ENCODE assay signal across 15 cellular contexts in the genomic region with DNA sequence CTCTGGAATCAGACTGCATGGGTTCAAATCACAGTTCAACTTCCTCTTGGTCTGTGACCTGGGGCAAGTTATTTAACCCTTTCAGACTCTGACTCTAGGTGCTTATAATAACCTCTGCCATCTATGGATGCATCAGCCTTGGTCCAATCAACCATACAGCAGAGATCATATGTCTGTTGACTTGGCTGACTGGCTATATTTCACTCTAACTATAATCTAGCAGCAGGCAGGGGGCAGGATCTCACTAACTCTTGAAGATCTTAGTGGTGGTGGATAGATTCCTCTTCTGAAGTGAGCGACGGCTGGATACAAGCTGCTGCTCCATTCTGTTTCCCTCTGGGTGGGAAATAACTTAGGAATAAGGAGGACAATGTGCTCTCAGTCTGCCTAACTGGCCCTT.
DNase-seq lines count a peak whose midpoint lies in the region; ATAC-seq and TF ChIP-seq lines count a peak whose summit lies in the region.
"Had no signal": no experiment of that assay in that cellular context is flagged by ENCODE, and none has a peak within 500 bp of the region (broad histone marks: within the 10 kb centered on the region; RNA-seq: fewer than 3 reads in every experiment).

No MANE protein-coding gene starts in this region.

- no peaks in the 10 kb centered on the region for H3K27me3 ChIP-seq in A673 (replicated peaks; ENCODE audit: insufficient read depth, low read depth, low read length, poor library complexity)
- no peaks in the 10 kb centered on the region for H3K27me3 ChIP-seq in HCT116 (ENCODE audit: insufficient read depth, low read length)

- no peak for TF ChIP-seq RAD21 in HCT116 (IDR thresholded peaks at IDR 0.05; ENCODE audit: low read depth)

- no peaks in the 10 kb centered on the region for H3K79me2 ChIP-seq in HCT116 (ENCODE audit: insufficient read depth, low read length)

- 0 out of 2 replicates have a peak, but pooled peaks have one; percentile 13 for TF ChIP-seq CTCF in A673 (conservative IDR thresholded peaks at IDR 0.05; ENCODE audit: low read depth, low read length)
- no peak for TF ChIP-seq CTCF in HCT116 (IDR thresholded peaks at IDR 0.05 in 2 of 3, conservative IDR thresholded peaks at IDR 0.05 in 1 of 3; ENCODE audit: borderline replicate concordance in 1 of 3, insufficient read depth in 1 of 3, low read depth in 2 of 3, low read length in 2 of 3)
- TF ChIP-seq CTCF in GM10266 (IDR thresholded peaks at IDR 0.05; ENCODE audit: control insufficient read depth, insufficient read depth, low read depth, missing control alignments): no peak

- H4K20me1 ChIP-seq in HCT116 (ENCODE audit: insufficient read depth): no peaks in the 10 kb centered on the region

- H3K27ac ChIP-seq in A673 (ENCODE audit: low read depth, low read length, poor library complexity, severe bottlenecking) (no peak overlapping the region), HCT116 (ENCODE audit: low read depth, low read length) (no peak overlapping the region)

- H3K9me2 ChIP-seq in HCT116 (ENCODE audit: insufficient read depth): no peaks in the 10 kb centered on the region

- H3K9me3 ChIP-seq in A673 (ENCODE audit: low read depth, low read length, poor library complexity, severe bottlenecking) (no peaks in the 10 kb centered on the region), HCT116 (ENCODE audit: control insufficient read depth in 1 of 2, insufficient read depth in 1 of 2, low read depth in 1 of 2, low read length in 2 of 2) (no peaks in the 10 kb centered on the region)
- H3K9me3 ChIP-seq: HAP-1 had no signal

- POLR2A ChIA-PET in A673 (lab: Charles Lee; ENCODE audit: low non-redundant PET): no interaction called here
- POLR2A ChIA-PET in HCT116 (lab: Charles Lee): interaction anchor here (2.1 kb wide), 1 partner anchor 18 kb away, joined by 6 read pairs; no protein-coding TSS in a partner anchor

- no peak overlapping the region for H3K4me2 ChIP-seq in HCT116 (ENCODE audit: low read length)

- TF ChIP-seq POLR2A in HCT116 (IDR thresholded peaks at IDR 0.05; ENCODE audit: borderline replicate concordance, extremely low read depth, insufficient read depth, insufficient read length): no peak

- H2AFZ ChIP-seq in HCT116 (ENCODE audit: low read depth, low read length, poor library complexity, severe bottlenecking): no peak overlapping the region

- CTCF ChIA-PET in A673 (lab: Charles Lee): interaction anchor here (0.5 to 1.3 kb wide), 3 partner anchors 13 to 76 kb away, joined by 3 to 6 read pairs (median 3); no protein-coding TSS in a partner anchor
- CTCF ChIA-PET in HCT116 (lab: Charles Lee): interaction anchor here (16.8 kb wide), 1 partner anchor 21 kb away, joined by 152 read pairs; no protein-coding TSS in a partner anchor

- peak; percentile 61 for ATAC-seq in HCT116

- H3K4me3 ChIP-seq in A673 (ENCODE audit: low read depth, low read length, poor library complexity, severe bottlenecking): no peak overlapping the region
- H3K4me3 ChIP-seq in HCT116 (replicated peaks in 1 of 2; ENCODE audit: low read depth in 1 of 2, low read length in 2 of 2): no peak overlapping the region
- H3K4me3 ChIP-seq: HAP-1 had no signal

- RAD21 ChIA-PET in HCT116 (lab: Charles Lee; ENCODE audit: low non-redundant PET in 1 of 2, low total read pairs in 2 of 2, uncharacterized antibody in 2 of 2, unreplicated experiment in 2 of 2): no interaction called here

- H3K36me3 ChIP-seq in A673 (ENCODE audit: insufficient read depth, low read length, poor library complexity, severe bottlenecking): no peaks in the 10 kb centered on the region
- no peaks in the 10 kb centered on the region for H3K36me3 ChIP-seq in HCT116 (ENCODE audit: control insufficient read depth in 1 of 2, insufficient read depth in 2 of 2, low read length in 2 of 2)
- H3K36me3 ChIP-seq: HAP-1 had no signal

- DNase-seq in A673 (ENCODE audit: low spot score) (no peak), HCT116 (ENCODE audit: low read depth, low spot score) (no peak), NCI-H510A (lab: John Stamatoyannopoulos, UW) (peak; percentile 31), left kidney (ENCODE audit: low read depth, low spot score) (peak; percentile 73), COR-L47 (lab: John Stamatoyannopoulos, UW) (no peak), GM10266 (ENCODE audit: extremely low spot score) (no peak), NCI-H1694 (lab: John Stamatoyannopoulos, UW) (no peak)
- DNase-seq: ACHN; CD4-positive, CD25-positive, alpha-beta regulatory T cell; MM.1S; NCI-H187 treated with DMSO at 0.1 percent for 48 hours; NCI-H2171 treated with DMSO at 0.1 percent for 48 hours; SIG-M5; T-helper 2 cell had no signal

- BruUV-seq in A673 (replicated peaks; lab: Mats Ljungman, UMichigan) (no TSS peak), HCT116 (replicated peaks; lab: Mats Ljungman, UMichigan) (no TSS peak)

- H3K9ac ChIP-seq in HCT116 (ENCODE audit: low read length): no peak overlapping the region

- H3K4me1 ChIP-seq in A673 (ENCODE audit: insufficient read depth, low read length, poor library complexity, severe bottlenecking) (peaks cover 8% of the 10 kb centered on the region), HCT116 (ENCODE audit: control insufficient read depth in 1 of 2, insufficient read depth in 2 of 2, low read length in 2 of 2) (peaks cover 0 to 10% of the 10 kb centered on the region in 2 experiments; a peak in 2 of 4 replicates)
- H3K4me1 ChIP-seq: HAP-1 had no signal

- intact Hi-C loops in A673 (cut with micrococcal nuclease; ENCODE audit: unreplicated experiment): no loop called here
- intact Hi-C loops in HCT116 (cut with micrococcal nuclease): no loop called here

TF ChIP-seq in HCT116, 20 proteins besides CTCF, POLR2A, EP300 and RAD21:
- no peak for TF ChIP-seq ZNF274 (IDR thresholded peaks at IDR 0.05; ENCODE audit: low read depth, low read length)

Comparison
In these comparisons a context has a peak if more than half of its experiments do, and no peak if none do; other contexts are left out.
1. DNase-seq: peak in NCI-H510A (single experiment) and left kidney (single experiment); none in A673 (single experiment), HCT116 (single experiment), COR-L47 (single experiment), GM10266 (single experiment) and NCI-H1694 (single experiment).